ENCODE assay signal across 24 cellular contexts in the genomic region with DNA sequence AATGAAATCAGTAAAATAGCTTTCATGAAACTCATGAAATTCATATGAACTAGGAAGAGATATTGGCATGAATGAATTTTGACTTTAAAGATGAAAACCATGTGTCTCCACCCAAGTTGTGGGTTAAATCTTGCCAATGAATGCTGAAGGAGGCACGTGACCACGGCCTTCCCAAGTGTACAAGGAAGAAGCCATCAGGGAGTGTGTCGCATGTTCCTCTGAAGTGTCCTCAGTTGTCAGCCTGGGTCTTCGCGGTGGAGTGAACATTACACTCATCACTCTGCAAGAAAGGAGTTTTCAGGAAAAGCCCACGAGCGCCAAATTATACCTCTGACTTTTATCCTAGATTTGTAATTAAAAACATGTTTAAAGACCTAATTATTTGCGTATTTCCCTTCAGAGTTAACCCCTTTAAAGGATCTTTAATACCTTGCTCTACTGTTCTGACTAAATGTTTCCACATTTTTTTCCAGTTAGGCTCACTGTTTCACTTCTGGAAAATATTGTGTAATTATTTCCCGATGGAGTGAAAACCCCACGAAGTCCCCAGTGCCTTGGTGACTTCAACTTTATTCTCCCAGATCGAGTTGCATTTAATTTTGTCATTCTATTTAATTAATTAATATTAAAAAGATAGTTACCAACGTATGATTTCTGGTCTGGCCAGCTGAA.
DNase-seq lines count a peak whose midpoint lies in the region; ATAC-seq lines count a peak whose summit lies in the region.
"Had no signal": no experiment of that assay in that cellular context is flagged by ENCODE, and none has a peak within 500 bp of the region (broad histone marks: within the 10 kb centered on the region; RNA-seq: fewer than 3 reads in every experiment).

No MANE protein-coding gene starts in this region.

- H3K27ac ChIP-seq in BLaER1 (no peak overlapping the region), SK-N-MC (peak overlapping the region; percentile 56), subcutaneous abdominal adipose tissue (ENCODE audit: low read depth, low read length) (peak overlapping the region; percentile 85)
- H3K27ac ChIP-seq: neural progenitor cell, pancreas, uterus had no signal

- H3K4me3 ChIP-seq in BLaER1 (no peak overlapping the region), SK-N-MC (0 out of 2 replicates have a peak overlapping the region, but pooled peaks have one; percentile 14), subcutaneous abdominal adipose tissue (ENCODE audit: low read depth in 1 of 5, low read length in 5 of 5) (no peak overlapping the region)
- H3K4me3 ChIP-seq: neural progenitor cell, pancreas, thoracic aorta, uterus had no signal

- no peak overlapping the region for H3K9ac ChIP-seq in BLaER1
- no peak overlapping the region for H3K9ac ChIP-seq in SK-N-MC (ENCODE audit: insufficient read length)
- H3K9ac ChIP-seq in subcutaneous abdominal adipose tissue (ENCODE audit: low read length in 5 of 5): peak overlapping the region in 3 of 5 donors; percentile 13 to 84 (median 65)
- H3K9ac ChIP-seq: neural progenitor cell had no signal

- H3K36me3 ChIP-seq in BLaER1: peaks cover 38% of the 10 kb centered on the region
- no peaks in the 10 kb centered on the region for H3K36me3 ChIP-seq in SK-N-MC (ENCODE audit: insufficient read depth, low read length)
- H3K36me3 ChIP-seq in subcutaneous abdominal adipose tissue (ENCODE audit: control insufficient read depth in 5 of 5, insufficient read depth in 5 of 5, low read length in 5 of 5): peaks cover 0 to 16% (median 11%) of the 10 kb centered on the region in 5 donors
- H3K36me3 ChIP-seq: neural progenitor cell, thoracic aorta, uterus had no signal

- H3K4me1 ChIP-seq in BLaER1 (peaks cover 33% of the 10 kb centered on the region), subcutaneous abdominal adipose tissue (ENCODE audit: control insufficient read depth in 5 of 5, insufficient read depth in 5 of 5, low read length in 5 of 5) (peaks cover 0 to 30% (median 15%) of the 10 kb centered on the region in 5 donors)
- H3K4me1 ChIP-seq: neural progenitor cell had no signal

- H3K9me3 ChIP-seq in BLaER1: no peaks in the 10 kb centered on the region
- H3K9me3 ChIP-seq in SK-N-MC (ENCODE audit: low read depth, low read length): no peaks in the 10 kb centered on the region
- H3K9me3 ChIP-seq in subcutaneous abdominal adipose tissue (ENCODE audit: control insufficient read depth in 5 of 5, low read length in 5 of 5): no peaks in the 10 kb centered on the region
- H3K9me3 ChIP-seq: pancreas, thoracic aorta, uterus had no signal

- H3K4me2 ChIP-seq in BLaER1: peak overlapping the region; percentile 1; the same call in 1 of the 2 replicates
- H3K4me2 ChIP-seq: neural progenitor cell had no signal

- H3K27me3 ChIP-seq in BLaER1: no peaks in the 10 kb centered on the region
- no peaks in the 10 kb centered on the region for H3K27me3 ChIP-seq in subcutaneous abdominal adipose tissue (ENCODE audit: control insufficient read depth in 5 of 5, insufficient read depth in 4 of 5, low read length in 5 of 5)
- H3K27me3 ChIP-seq: neural progenitor cell, pancreas, uterus had no signal

- H4K20me1 ChIP-seq in BLaER1: no peaks in the 10 kb centered on the region

- no peak for DNase-seq in SK-N-MC (ENCODE audit: low read depth, low spot score)
- peak; percentile 65 for DNase-seq in fibroblast of gingiva (ENCODE audit: low read depth)
- no peak for DNase-seq in kidney tubule cell (ENCODE audit: low spot score)
- no peak for DNase-seq in activated CD4-positive, alpha-beta T cell treated with anti-CD3 and anti-CD28 coated beads for 1 hour
- DNase-seq: activated CD4-positive, CD25-positive, alpha-beta regulatory T cell; activated naive CD4-positive, alpha-beta T cell treated with Interleukin-2 at 50 U/mL for 16 hours; amygdala; C1 segment of cervical spinal cord; COR-L47; NCI-H1092; NCI-H1930; NCI-H510A treated with DMSO at 0.1 percent for 48 hours; OCI-M1; pancreas; retina; small intestine; stimulated activated naive B cell treated with anti-CD40 and anti-IgM and Interleukin-4, amounts not matched to agents 10 μg/mL and 1 μg/mL and 100 μg/mL, for 72 hours; uterus had no signal

- no peak for ATAC-seq in GM21390 (IDR thresholded peaks at IDR 0.05; ENCODE audit: unreplicated experiment)
- ATAC-seq: left lobe of liver; pancreas; stimulated activated naive B cell treated with anti-CD40 and anti-IgM and Interleukin-4, amounts not matched to agents 10 μg/mL and 1 μg/mL and 100 μg/mL, for 72 hours had no signal

Comparison
In these comparisons a context has a peak if more than half of its experiments do, and no peak if none do; other contexts are left out.
1. H3K9ac ChIP-seq: peak in subcutaneous abdominal adipose tissue (3 of 5); none in BLaER1 (single experiment) and SK-N-MC (single experiment).